11 cellular contexts compared by ENCODE assay signal in the genomic region with DNA sequence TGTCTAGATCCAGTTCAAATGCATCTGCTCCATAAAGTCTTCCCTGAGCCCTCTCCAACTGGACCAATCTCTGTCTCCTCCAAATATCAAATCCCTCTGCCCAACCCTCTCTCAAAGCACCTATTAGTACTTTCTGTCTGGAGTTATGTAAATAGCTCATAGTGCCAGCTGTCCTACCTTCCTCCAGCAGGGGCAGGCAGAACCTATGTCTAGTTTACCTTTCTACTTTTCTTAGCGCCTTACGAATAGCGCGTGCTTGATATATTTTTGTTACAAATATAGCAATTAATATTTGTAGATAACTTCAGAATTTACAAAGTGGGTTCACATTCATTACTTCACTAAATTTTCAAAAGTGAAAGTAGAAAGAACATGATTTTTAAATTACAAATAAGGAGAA. TPM values are rescaled to one million over a fixed set of nuclear protein-coding genes. Genes with fewer than 3 reads are reported as not detected.
DNase-seq lines count a peak whose midpoint lies in the region; ATAC-seq and TF ChIP-seq lines count a peak whose summit lies in the region.
"Had no signal": no experiment of that assay in that cellular context is flagged by ENCODE, and none has a peak within 500 bp of the region (broad histone marks: within the 10 kb centered on the region; RNA-seq: fewer than 3 reads in every experiment).

No MANE protein-coding gene starts in this region.

- H3K23ac ChIP-seq in IMR-90 (ENCODE audit: low read depth, low read length) = peak overlapping the region; percentile 98

- WGBS in IMR-90 (ENCODE audit: extremely low coverage in 2 of 2, insufficient read length in 1 of 2), 2 experiments = no CpG with 5 or more reads among the region's 4 CpGs

- CTCF ChIA-PET in IMR-90 (lab: Yijun Ruan, JAX) = interaction anchor here (2.2 to 2.7 kb wide), 2 partner anchors 12 to 16 kb away, joined by 5 to 13 read pairs; no protein-coding TSS in a partner anchor
- CTCF ChIA-PET in CD8-positive, alpha-beta T cell (lab: Charles Lee) = interaction anchor here (0.6 to 1.6 kb wide), 4 partner anchors 12 to 457 kb away, joined by 3 to 7 read pairs (median 4); no protein-coding TSS in a partner anchor

- H3K27me3 Mint-ChIP-seq in CD8-positive, alpha-beta T cell (ENCODE audit: low read depth) = no peaks in the 10 kb centered on the region

- peak overlapping the region; percentile 99 for H2AK5ac ChIP-seq in IMR-90 (ENCODE audit: low read depth, low read length)

- H2BK20ac ChIP-seq in IMR-90 (ENCODE audit: low read depth, low read length) = peak overlapping the region; percentile 100

- H3K4me3 Mint-ChIP-seq in CD8-positive, alpha-beta T cell = no peak overlapping the region

- in situ Hi-C loops in IMR-90 (cut with MboI; ENCODE audit: low sequenced_read_pairs) = no loop called here

- H3K56ac ChIP-seq in IMR-90 (ENCODE audit: extremely low read depth, insufficient read depth, low read length) = peak overlapping the region; percentile 96

- POLR2A ChIA-PET in IMR-90 (lab: Charles Lee; ENCODE audit: unreplicated experiment) = interaction anchor here (1.1 to 2.5 kb wide), 2 partner anchors 13 to 27 kb away, joined by 4 to 9 read pairs; a partner anchor contains a TSS
- POLR2A ChIA-PET in CD8-positive, alpha-beta T cell (lab: Charles Lee) = no interaction called here

- no peaks in the 10 kb centered on the region for H4K20me1 ChIP-seq in DND-41 (ENCODE audit: insufficient read depth, low read length)
- H4K20me1 ChIP-seq in IMR-90 (ENCODE audit: insufficient read depth, low read length) = no peaks in the 10 kb centered on the region

- H3K27me3 ChIP-seq in DND-41 (ENCODE audit: insufficient read depth, low read length, poor library complexity) (peaks cover 4% of the 10 kb centered on the region), IMR-90 (ENCODE audit: control insufficient read depth, insufficient read depth, low read length) (no peaks in the 10 kb centered on the region), muscle layer of duodenum (ENCODE audit: low read depth, low read length) (no peaks in the 10 kb centered on the region)
- no peaks in the 10 kb centered on the region for H3K27me3 ChIP-seq in CD8-positive, alpha-beta T cell (ENCODE audit: insufficient read depth, low read length)

- no peak overlapping the region for H2AFZ ChIP-seq in DND-41 (ENCODE audit: low read depth, low read length)
- H2AFZ ChIP-seq in IMR-90 (replicated peaks; ENCODE audit: low read length, poor library complexity) = peak overlapping the region; percentile 64
- H2AFZ ChIP-seq: parathyroid adenoma had no signal

- H3K36me3 Mint-ChIP-seq in CD8-positive, alpha-beta T cell = no peaks in the 10 kb centered on the region

- H3K27ac ChIP-seq in DND-41 (ENCODE audit: low read length) = no peak overlapping the region
- peak overlapping the region; percentile 88 for H3K27ac ChIP-seq in IMR-90 (ENCODE audit: insufficient read depth, low read length)
- H3K27ac ChIP-seq in muscle layer of duodenum (ENCODE audit: low read length) = peak overlapping the region; percentile 69
- no peak overlapping the region for H3K27ac ChIP-seq in CD8-positive, alpha-beta T cell (ENCODE audit: low read depth, low read length)
- H3K27ac ChIP-seq: parathyroid adenoma had no signal

- H3K79me1 ChIP-seq in IMR-90 (ENCODE audit: low read depth in 1 of 2, low read length in 2 of 2) = no peaks in the 10 kb centered on the region

- no peak for TF ChIP-seq RAD21 in IMR-90 (IDR thresholded peaks at IDR 0.05; ENCODE audit: low read length)

- no peaks in the 10 kb centered on the region for H3K9me3 Mint-ChIP-seq in CD8-positive, alpha-beta T cell

- no peaks in the 10 kb centered on the region for H3K36me3 ChIP-seq in DND-41 (ENCODE audit: insufficient read depth, low read length)
- no peaks in the 10 kb centered on the region for H3K36me3 ChIP-seq in IMR-90 (ENCODE audit: control insufficient read depth, insufficient read depth, low read length)
- H3K36me3 ChIP-seq in muscle layer of duodenum (ENCODE audit: control insufficient read depth in 1 of 2, insufficient read depth in 2 of 2, low read length in 2 of 2) = peaks cover 0 to 4% of the 10 kb centered on the region in 2 donors
- H3K36me3 ChIP-seq in CD8-positive, alpha-beta T cell (ENCODE audit: insufficient read depth, low read length) = no peaks in the 10 kb centered on the region
- H3K36me3 ChIP-seq: thoracic aorta had no signal

- H3K18ac ChIP-seq in IMR-90 (ENCODE audit: low read depth, low read length) = peak overlapping the region; percentile 99

- peak overlapping the region; percentile 48 for H2AK9ac ChIP-seq in IMR-90 (replicated peaks; ENCODE audit: low read depth, low read length, poor library complexity)

- H3K4me1 ChIP-seq in DND-41 (ENCODE audit: insufficient read depth, low read length) (no peaks in the 10 kb centered on the region), IMR-90 (ENCODE audit: control insufficient read depth, insufficient read depth, low read length) (peaks cover 17% of the 10 kb centered on the region), muscle layer of duodenum (ENCODE audit: control insufficient read depth in 1 of 2, insufficient read depth in 2 of 2, low read length in 2 of 2) (peaks cover 4 to 9% of the 10 kb centered on the region in 2 donors)
- H3K4me1 ChIP-seq in CD8-positive, alpha-beta T cell (ENCODE audit: insufficient read depth, low read length) = no peaks in the 10 kb centered on the region
- H3K4me1 ChIP-seq: parathyroid adenoma had no signal

- no peaks in the 10 kb centered on the region for H3K4me1 Mint-ChIP-seq in CD8-positive, alpha-beta T cell (ENCODE audit: low read depth)

- TF ChIP-seq CTCF in DND-41 (IDR thresholded peaks at IDR 0.05; ENCODE audit: borderline replicate concordance, extremely low read depth, low read length, poor library complexity, severe bottlenecking) (peak; percentile 19), IMR-90 (conservative IDR thresholded peaks at IDR 0.05; ENCODE audit: low read depth, low read length) (peak; percentile 17; the same call in 1 of the 2 replicates), cardiac fibroblast (IDR thresholded peaks at IDR 0.05; ENCODE audit: low read depth, low read length) (peak; percentile 17)
- TF ChIP-seq CTCF in CD8-positive, alpha-beta T cell (IDR thresholded peaks at IDR 0.05) = no peak

- H3K9me3 ChIP-seq in DND-41 (ENCODE audit: insufficient read depth, low read length, severe bottlenecking) (no peaks in the 10 kb centered on the region), IMR-90 (ENCODE audit: control insufficient read depth, insufficient read depth, low read length) (no peaks in the 10 kb centered on the region), muscle layer of duodenum (ENCODE audit: control insufficient read depth in 1 of 2, low read length in 2 of 2) (no peaks in the 10 kb centered on the region)
- H3K9me3 ChIP-seq in CD8-positive, alpha-beta T cell (ENCODE audit: low read length) = no peaks in the 10 kb centered on the region
- H3K9me3 ChIP-seq: thoracic aorta had no signal

- intact Hi-C loops in IMR-90 (cut with micrococcal nuclease) = loop anchor here (1.0 to 5.0 kb wide), 2 partner anchors 17 to 32 kb away; no protein-coding TSS in a partner anchor
- intact Hi-C loops in CD8-positive, alpha-beta T cell (cut with DNase I, micrococcal nuclease) = no loop called here

- H3K4me2 ChIP-seq in DND-41 (ENCODE audit: insufficient read depth, low read length) = no peak overlapping the region
- peak overlapping the region; percentile 39; the same call in 1 of the 2 replicates for H3K4me2 ChIP-seq in IMR-90 (ENCODE audit: low read depth, low read length)

- no peak overlapping the region for H3K9ac ChIP-seq in DND-41 (ENCODE audit: low read depth, low read length)
- peak overlapping the region; percentile 27; the same call in 1 of the 2 replicates for H3K9ac ChIP-seq in IMR-90 (ENCODE audit: low read depth, low read length)
- H3K9ac ChIP-seq: parathyroid adenoma had no signal

- H3K14ac ChIP-seq in IMR-90 (replicated peaks; ENCODE audit: low read depth, low read length) = peak overlapping the region; percentile 100

- H2BK5ac ChIP-seq in IMR-90 (ENCODE audit: low read depth, low read length, poor library complexity, severe bottlenecking) = peak overlapping the region; percentile 98

- H4K91ac ChIP-seq in IMR-90 (ENCODE audit: insufficient read depth, low read depth, low read length) = peak overlapping the region; percentile 100

- no peaks in the 10 kb centered on the region for H3K79me2 ChIP-seq in DND-41 (ENCODE audit: insufficient read depth, low read length)
- H3K79me2 ChIP-seq: parathyroid adenoma had no signal

- DNase-seq in DND-41 = no peak
- no peak for DNase-seq in IMR-90
- peak in 1 of 2 donors; percentile 32 for DNase-seq in cardiac fibroblast (ENCODE audit: low read depth in 2 of 2)
- DNase-seq in 8988T = no peak
- no peak for DNase-seq in NCI-H1092 treated with DMSO at 0.1 percent for 48 hours (lab: John Stamatoyannopoulos, UW)
- no peak for DNase-seq in CD8-positive, alpha-beta T cell
- no peak for DNase-seq in KG1 (lab: John Stamatoyannopoulos, UW)
- DNase-seq: NCI-H526 had no signal

- dilution Hi-C loops in IMR-90 (cut with HindIII; ENCODE audit: low sequenced_read_pairs, unreplicated experiment) = no loop called here

- TF ChIP-seq POLR2A in IMR-90 (IDR thresholded peaks at IDR 0.05; ENCODE audit: low read depth, low read length) = no peak

- no peak overlapping the region for H3K27ac Mint-ChIP-seq in CD8-positive, alpha-beta T cell

- H4K8ac ChIP-seq in IMR-90 (ENCODE audit: low read depth in 2 of 2, low read length in 2 of 2) = peak overlapping the region; percentile 99 to 100

- no peak overlapping the region for H3K4me3 ChIP-seq in DND-41 (ENCODE audit: low read depth in 1 of 2, low read length in 2 of 2)
- no peak overlapping the region for H3K4me3 ChIP-seq in IMR-90 (ENCODE audit: insufficient read depth, low read depth, low read length)
- no peak overlapping the region for H3K4me3 ChIP-seq in cardiac fibroblast (replicated peaks in 1 of 2; ENCODE audit: low read depth in 2 of 2, low read length in 2 of 2)
- no peak overlapping the region for H3K4me3 ChIP-seq in muscle layer of duodenum (ENCODE audit: low read depth in 1 of 2, low read length in 2 of 2)
- no peak overlapping the region for H3K4me3 ChIP-seq in CD8-positive, alpha-beta T cell (ENCODE audit: low read depth, low read length)
- H3K4me3 ChIP-seq: thoracic aorta had no signal

- H4K5ac ChIP-seq in IMR-90 (ENCODE audit: low read depth, low read length) = peak overlapping the region; percentile 94

- peak overlapping the region; percentile 100 for H2BK120ac ChIP-seq in IMR-90 (ENCODE audit: low read depth, low read length)

- no TSS peak for BruUV-seq in IMR-90 (replicated peaks; lab: Mats Ljungman, UMichigan)

- ATAC-seq in DND-41 (ENCODE audit: insufficient read depth, low read depth) (no peak; the same call in 2 of the 3 replicates), IMR-90 (ENCODE audit: low read depth) (no peak)
- ATAC-seq in CD8-positive, alpha-beta T cell = no peak

- peak overlapping the region; percentile 97 for H3K4ac ChIP-seq in IMR-90 (ENCODE audit: low read depth, low read length)

- peak overlapping the region; percentile 100 for H2BK15ac ChIP-seq in IMR-90 (ENCODE audit: low read depth, low read length)

- peaks cover 16% of the 10 kb centered on the region; the same call in 1 of the 2 replicates for H3K9me1 ChIP-seq in IMR-90 (ENCODE audit: insufficient read depth, low read length)

RNA-seq across cellular contexts. Expression of a gene that starts 14.0 kb away (rescaled TPM):
- total RNA-seq in IMR-90 (2012; rRNA removed) = 387 and 406 TPM in 2 replicates
- polyA plus RNA-seq in IMR-90 (2012; rRNA removed) = 356 and 418 TPM in 2 replicates
- polyA plus RNA-seq in IMR-90 (2012; cell fraction: cytosol; rRNA removed) = 155 and 190 TPM in 2 replicates
- polyA plus RNA-seq in IMR-90 (2012; cell fraction: nucleus; rRNA removed; ENCODE audit: low replicate concordance) = 44.6 and 106 TPM in 2 replicates
- total RNA-seq in CD8-positive, alpha-beta T cell = not detected

Comparison
In these comparisons a context has a peak if more than half of its experiments do, and no peak if none do; other contexts are left out.
1. H3K27ac ChIP-seq: peak in IMR-90 (single experiment) and muscle layer of duodenum (single experiment); none in DND-41 (single experiment) and CD8-positive, alpha-beta T cell (single experiment).
2. RNA of a gene that starts 14.0 kb away (total RNA-seq): 387 to 406 TPM in IMR-90; not detected in CD8-positive, alpha-beta T cell; every median in the first group is over 100 times any median in the second.